1 cellular context compared by ENCODE assay signal in genomic region chr7:56063882-56064625, GRCh38.
TF ChIP-seq lines count a peak whose summit lies in the region.

Gene SUMF2, plus strand, starts transcription at chr7:56064286. Its CDS starts 26 bp downstream, at chr7:56064312.

TF ChIP-seq in HepG2, 621 proteins besides CTCF, POLR2A, EP300 and RAD21 (continued from another document and continues in another):
- 0 out of 2 replicates have a peak, but pooled peaks have one; percentile 40 for TF ChIP-seq GMEB2 (CRISPR knock-in tag; IDR thresholded peaks at IDR 0.05; ENCODE audit: low read depth)
- TF ChIP-seq PRMT3 (CRISPR knock-in tag; IDR thresholded peaks at IDR 0.05; ENCODE audit: borderline replicate concordance, low read depth): peak; percentile 51; the same call in 1 of the 2 replicates
- no peak for TF ChIP-seq DBP (CRISPR knock-in tag; IDR thresholded peaks at IDR 0.05; ENCODE audit: not compliant biosample characterization)
- no peak for TF ChIP-seq TRIM24 (CRISPR knock-in tag; IDR thresholded peaks at IDR 0.05)
- no peak; the same call in 1 of the 2 replicates for TF ChIP-seq ZNF780A (CRISPR knock-in tag; IDR thresholded peaks at IDR 0.05)
- TF ChIP-seq TAF1 (CRISPR knock-in tag; IDR thresholded peaks at IDR 0.05): peak; percentile 85; the same call in 1 of the 2 replicates
- TF ChIP-seq IRX3 (CRISPR knock-in tag; IDR thresholded peaks at IDR 0.05; ENCODE audit: borderline replicate concordance, low read depth): peak; percentile 22; the same call in 1 of the 2 replicates
- no peak for TF ChIP-seq SOX13 (IDR thresholded peaks at IDR 0.05)
- 0 out of 4 replicates have a peak, but pooled peaks of 1 of the 2 experiments have one; percentile 0 for TF ChIP-seq SOX13 (CRISPR knock-in tag; conservative IDR thresholded peaks at IDR 0.05 in 1 of 2, IDR thresholded peaks at IDR 0.05 in 1 of 2)
- no peak for TF ChIP-seq ZNF790 (CRISPR knock-in tag; IDR thresholded peaks at IDR 0.05; ENCODE audit: borderline replicate concordance)
- no peak for TF ChIP-seq NCOA5 (CRISPR knock-in tag; IDR thresholded peaks at IDR 0.05)
- TF ChIP-seq EEA1 (CRISPR knock-in tag; IDR thresholded peaks at IDR 0.05; ENCODE audit: borderline replicate concordance): no peak
- TF ChIP-seq, protein P1, sequence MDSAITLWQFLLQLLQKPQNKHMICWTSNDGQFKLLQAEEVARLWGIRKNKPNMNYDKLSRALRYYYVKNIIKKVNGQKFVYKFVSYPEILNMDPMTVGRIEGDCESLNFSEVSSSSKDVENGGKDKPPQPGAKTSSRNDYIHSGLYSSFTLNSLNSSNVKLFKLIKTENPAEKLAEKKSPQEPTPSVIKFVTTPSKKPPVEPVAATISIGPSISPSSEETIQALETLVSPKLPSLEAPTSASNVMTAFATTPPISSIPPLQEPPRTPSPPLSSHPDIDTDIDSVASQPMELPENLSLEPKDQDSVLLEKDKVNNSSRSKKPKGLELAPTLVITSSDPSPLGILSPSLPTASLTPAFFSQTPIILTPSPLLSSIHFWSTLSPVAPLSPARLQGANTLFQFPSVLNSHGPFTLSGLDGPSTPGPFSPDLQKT (CRISPR knock-in tag; IDR thresholded peaks at IDR 0.05; ENCODE audit: borderline replicate concordance): no peak
- TF ChIP-seq EED (CRISPR knock-in tag; IDR thresholded peaks at IDR 0.05): peak; percentile 80; the same call in 1 of the 2 replicates
- no peak for TF ChIP-seq SMYD3 (CRISPR knock-in tag; IDR thresholded peaks at IDR 0.05)
- no peak for TF ChIP-seq GATA4 (IDR thresholded peaks at IDR 0.05; ENCODE audit: borderline replicate concordance, low read depth)
- TF ChIP-seq, protein P2, sequence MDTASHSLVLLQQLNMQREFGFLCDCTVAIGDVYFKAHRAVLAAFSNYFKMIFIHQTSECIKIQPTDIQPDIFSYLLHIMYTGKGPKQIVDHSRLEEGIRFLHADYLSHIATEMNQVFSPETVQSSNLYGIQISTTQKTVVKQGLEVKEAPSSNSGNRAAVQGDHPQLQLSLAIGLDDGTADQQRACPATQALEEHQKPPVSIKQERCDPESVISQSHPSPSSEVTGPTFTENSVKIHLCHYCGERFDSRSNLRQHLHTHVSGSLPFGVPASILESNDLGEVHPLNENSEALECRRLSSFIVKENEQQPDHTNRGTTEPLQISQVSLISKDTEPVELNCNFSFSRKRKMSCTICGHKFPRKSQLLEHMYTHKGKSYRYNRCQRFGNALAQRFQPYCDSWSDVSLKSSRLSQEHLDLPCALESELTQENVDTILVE (CRISPR knock-in tag; IDR thresholded peaks at IDR 0.05): no peak
- no peak for TF ChIP-seq ZMYM2 (CRISPR knock-in tag; IDR thresholded peaks at IDR 0.05)
- TF ChIP-seq ZFAT (CRISPR knock-in tag; conservative IDR thresholded peaks at IDR 0.05): no peak
- 0 out of 2 replicates have a peak, but pooled peaks have one; percentile 33 for TF ChIP-seq MTF2 (CRISPR knock-in tag; IDR thresholded peaks at IDR 0.05; ENCODE audit: borderline replicate concordance)
- TF ChIP-seq ZNF670 (CRISPR knock-in tag; IDR thresholded peaks at IDR 0.05; ENCODE audit: borderline replicate concordance): no peak
- no peak for TF ChIP-seq ZNF746 (CRISPR knock-in tag; IDR thresholded peaks at IDR 0.05)
- no peak for TF ChIP-seq NFE2 (CRISPR knock-in tag; IDR thresholded peaks at IDR 0.05)
- TF ChIP-seq NFE2L1 (CRISPR knock-in tag; IDR thresholded peaks at IDR 0.05; ENCODE audit: borderline replicate concordance): no peak
- TF ChIP-seq NFATC3 (CRISPR knock-in tag; IDR thresholded peaks at IDR 0.05): no peak
- TF ChIP-seq ZNF446 (CRISPR knock-in tag; IDR thresholded peaks at IDR 0.05): no peak
- peak; percentile 40; the same call in 1 of the 2 replicates for TF ChIP-seq ESRRA (CRISPR knock-in tag; IDR thresholded peaks at IDR 0.05; ENCODE audit: low read depth)
- TF ChIP-seq, protein P3, sequence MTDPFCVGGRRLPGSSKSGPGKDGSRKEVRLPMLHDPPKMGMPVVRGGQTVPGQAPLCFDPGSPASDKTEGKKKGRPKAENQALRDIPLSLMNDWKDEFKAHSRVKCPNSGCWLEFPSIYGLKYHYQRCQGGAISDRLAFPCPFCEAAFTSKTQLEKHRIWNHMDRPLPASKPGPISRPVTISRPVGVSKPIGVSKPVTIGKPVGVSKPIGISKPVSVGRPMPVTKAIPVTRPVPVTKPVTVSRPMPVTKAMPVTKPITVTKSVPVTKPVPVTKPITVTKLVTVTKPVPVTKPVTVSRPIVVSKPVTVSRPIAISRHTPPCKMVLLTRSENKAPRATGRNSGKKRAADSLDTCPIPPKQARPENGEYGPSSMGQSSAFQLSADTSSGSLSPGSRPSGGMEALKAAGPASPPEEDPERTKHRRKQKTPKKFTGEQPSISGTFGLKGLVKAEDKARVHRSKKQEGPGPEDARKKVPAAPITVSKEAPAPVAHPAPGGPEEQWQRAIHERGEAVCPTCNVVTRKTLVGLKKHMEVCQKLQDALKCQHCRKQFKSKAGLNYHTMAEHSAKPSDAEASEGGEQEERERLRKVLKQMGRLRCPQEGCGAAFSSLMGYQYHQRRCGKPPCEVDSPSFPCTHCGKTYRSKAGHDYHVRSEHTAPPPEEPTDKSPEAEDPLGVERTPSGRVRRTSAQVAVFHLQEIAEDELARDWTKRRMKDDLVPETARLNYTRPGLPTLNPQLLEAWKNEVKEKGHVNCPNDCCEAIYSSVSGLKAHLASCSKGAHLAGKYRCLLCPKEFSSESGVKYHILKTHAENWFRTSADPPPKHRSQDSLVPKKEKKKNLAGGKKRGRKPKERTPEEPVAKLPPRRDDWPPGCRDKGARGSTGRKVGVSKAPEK (CRISPR knock-in tag; IDR thresholded peaks at IDR 0.05; ENCODE audit: borderline replicate concordance): no peak
- no peak for TF ChIP-seq ZNF766 (CRISPR knock-in tag; IDR thresholded peaks at IDR 0.05; ENCODE audit: borderline replicate concordance)
- no peak for TF ChIP-seq HINFP (CRISPR knock-in tag; IDR thresholded peaks at IDR 0.05; ENCODE audit: low read depth)
- TF ChIP-seq JDP2 (CRISPR knock-in tag; IDR thresholded peaks at IDR 0.05; ENCODE audit: borderline replicate concordance): no peak
- TF ChIP-seq ZNF354B (CRISPR knock-in tag; IDR thresholded peaks at IDR 0.05): no peak
- peak; percentile 92 for TF ChIP-seq UBTF (CRISPR knock-in tag; IDR thresholded peaks at IDR 0.05)
- peak; percentile 14; the same call in 1 of the 2 replicates for TF ChIP-seq ZNF609 (CRISPR knock-in tag; IDR thresholded peaks at IDR 0.05; ENCODE audit: borderline replicate concordance)
- 0 out of 2 replicates have a peak, but pooled peaks have one; percentile 36 for TF ChIP-seq ZSCAN5A (CRISPR knock-in tag; IDR thresholded peaks at IDR 0.05; ENCODE audit: borderline replicate concordance)
- no peak for TF ChIP-seq TFE3 (CRISPR knock-in tag; IDR thresholded peaks at IDR 0.05)
- peak; percentile 46; the same call in 1 of the 2 replicates for TF ChIP-seq ZGPAT (CRISPR knock-in tag; IDR thresholded peaks at IDR 0.05)
